1 cellular context compared by ENCODE assay signal in genomic region chr7:26850193-26850651, GRCh38.
A peak's percentile ranks its signal among the peaks of the same experiment; 100 is the strongest.
TF ChIP-seq lines count a peak whose summit lies in the region.

No MANE protein-coding gene starts in this region.

TF ChIP-seq in K562, 482 proteins besides CTCF, POLR2A, EP300 and RAD21 (continued from another document and continues in another):
- TF ChIP-seq ZBTB2 (IDR thresholded peaks at IDR 0.05) = no peak; the same call in 1 of the 2 replicates
- no peak for TF ChIP-seq CTBP1 (IDR thresholded peaks at IDR 0.05; ENCODE audit: borderline replicate concordance)
- TF ChIP-seq KLF13 (tag; IDR thresholded peaks at IDR 0.05; ENCODE audit: borderline replicate concordance, low read depth) = no peak
- TF ChIP-seq ZBTB11 (CRISPR knock-in tag; IDR thresholded peaks at IDR 0.05) = no peak
- TF ChIP-seq TCF15 (CRISPR knock-in tag; IDR thresholded peaks at IDR 0.05) = no peak
- TF ChIP-seq NFXL1 (CRISPR knock-in tag; IDR thresholded peaks at IDR 0.05) = no peak
- no peak for TF ChIP-seq DIDO1 (tag; IDR thresholded peaks at IDR 0.05; ENCODE audit: low read depth)
- TF ChIP-seq NCOA2 (IDR thresholded peaks at IDR 0.05; ENCODE audit: partially characterized antibody in 2 of 2) = peak in 1 of 2 experiments; percentile 26
- TF ChIP-seq JUNB (CRISPR knock-in tag; conservative IDR thresholded peaks at IDR 0.05) = peak; percentile 70; the same call in 1 of the 2 replicates
- no peak for TF ChIP-seq CBX5 (IDR thresholded peaks at IDR 0.05; ENCODE audit: borderline replicate concordance, low read depth)
- no peak for TF ChIP-seq ZNF75A (CRISPR knock-in tag; IDR thresholded peaks at IDR 0.05)
- TF ChIP-seq ZSCAN29 (IDR thresholded peaks at IDR 0.05) = no peak
- TF ChIP-seq, protein P1, sequence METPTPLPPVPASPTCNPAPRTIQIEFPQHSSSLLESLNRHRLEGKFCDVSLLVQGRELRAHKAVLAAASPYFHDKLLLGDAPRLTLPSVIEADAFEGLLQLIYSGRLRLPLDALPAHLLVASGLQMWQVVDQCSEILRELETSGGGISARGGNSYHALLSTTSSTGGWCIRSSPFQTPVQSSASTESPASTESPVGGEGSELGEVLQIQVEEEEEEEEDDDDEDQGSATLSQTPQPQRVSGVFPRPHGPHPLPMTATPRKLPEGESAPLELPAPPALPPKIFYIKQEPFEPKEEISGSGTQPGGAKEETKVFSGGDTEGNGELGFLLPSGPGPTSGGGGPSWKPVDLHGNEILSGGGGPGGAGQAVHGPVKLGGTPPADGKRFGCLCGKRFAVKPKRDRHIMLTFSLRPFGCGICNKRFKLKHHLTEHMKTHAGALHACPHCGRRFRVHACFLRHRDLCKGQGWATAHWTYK (CRISPR knock-in tag; IDR thresholded peaks at IDR 0.05) = no peak
- peak; percentile 54 for TF ChIP-seq MEIS2 (IDR thresholded peaks at IDR 0.05; ENCODE audit: partially characterized antibody)
- no peak for TF ChIP-seq LCOR (CRISPR knock-in tag; IDR thresholded peaks at IDR 0.05)
- TF ChIP-seq TBP (optimal IDR thresholded peaks at IDR 0.05; ENCODE audit: low read depth, low read length) = no peak
- no peak for TF ChIP-seq U2AF1 (optimal IDR thresholded peaks at IDR 0.05; ENCODE audit: low read depth, low read length)
- no peak for TF ChIP-seq CCAR2 (IDR thresholded peaks at IDR 0.05; ENCODE audit: low read depth, low read length)
- no peak for TF ChIP-seq ARID3B (CRISPR knock-in tag; IDR thresholded peaks at IDR 0.05; ENCODE audit: borderline replicate concordance)
- TF ChIP-seq ZNF232 (CRISPR knock-in tag; IDR thresholded peaks at IDR 0.05) = no peak
- TF ChIP-seq ZNF407 (IDR thresholded peaks at IDR 0.05; ENCODE audit: low read depth) = no peak
- TF ChIP-seq, protein P2, sequence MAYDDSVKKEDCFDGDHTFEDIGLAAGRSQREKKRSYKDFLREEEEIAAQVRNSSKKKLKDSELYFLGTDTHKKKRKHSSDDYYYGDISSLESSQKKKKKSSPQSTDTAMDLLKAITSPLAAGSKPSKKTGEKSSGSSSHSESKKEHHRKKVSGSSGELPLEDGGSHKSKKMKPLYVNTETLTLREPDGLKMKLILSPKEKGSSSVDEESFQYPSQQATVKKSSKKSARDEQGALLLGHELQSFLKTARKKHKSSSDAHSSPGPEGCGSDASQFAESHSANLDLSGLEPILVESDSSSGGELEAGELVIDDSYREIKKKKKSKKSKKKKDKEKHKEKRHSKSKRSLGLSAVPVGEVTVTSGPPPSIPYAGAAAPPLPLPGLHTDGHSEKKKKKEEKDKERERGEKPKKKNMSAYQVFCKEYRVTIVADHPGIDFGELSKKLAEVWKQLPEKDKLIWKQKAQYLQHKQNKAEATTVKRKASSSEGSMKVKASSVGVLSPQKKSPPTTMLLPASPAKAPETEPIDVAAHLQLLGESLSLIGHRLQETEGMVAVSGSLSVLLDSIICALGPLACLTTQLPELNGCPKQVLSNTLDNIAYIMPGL (CRISPR knock-in tag; IDR thresholded peaks at IDR 0.05) = no peak
- TF ChIP-seq DMBX1 (CRISPR knock-in tag; IDR thresholded peaks at IDR 0.05; ENCODE audit: borderline replicate concordance) = peak; percentile 57; the same call in 1 of the 2 replicates
- no peak for TF ChIP-seq ZNF347 (CRISPR knock-in tag; IDR thresholded peaks at IDR 0.05; ENCODE audit: low read depth)
- TF ChIP-seq, protein P3, sequence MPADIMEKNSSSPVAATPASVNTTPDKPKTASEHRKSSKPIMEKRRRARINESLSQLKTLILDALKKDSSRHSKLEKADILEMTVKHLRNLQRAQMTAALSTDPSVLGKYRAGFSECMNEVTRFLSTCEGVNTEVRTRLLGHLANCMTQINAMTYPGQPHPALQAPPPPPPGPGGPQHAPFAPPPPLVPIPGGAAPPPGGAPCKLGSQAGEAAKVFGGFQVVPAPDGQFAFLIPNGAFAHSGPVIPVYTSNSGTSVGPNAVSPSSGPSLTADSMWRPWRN (IDR thresholded peaks at IDR 0.05; ENCODE audit: low read depth) = no peak
- TF ChIP-seq ILK (tag; IDR thresholded peaks at IDR 0.05; ENCODE audit: borderline replicate concordance, low read depth) = no peak
- no peak for TF ChIP-seq HMGN3 (IDR thresholded peaks at IDR 0.05; ENCODE audit: borderline replicate concordance, extremely low read depth, insufficient read length, low read depth, low read length)
- no peak for TF ChIP-seq KDM4B (IDR thresholded peaks at IDR 0.05; ENCODE audit: borderline replicate concordance in 2 of 2, low read depth in 1 of 2)
- no peak for TF ChIP-seq PRPF4 (IDR thresholded peaks at IDR 0.05; ENCODE audit: insufficient read depth, low read depth, low read length, poor library complexity, severe bottlenecking)
- TF ChIP-seq EHMT2 (IDR thresholded peaks at IDR 0.05) = peak; percentile 84; the same call in 1 of the 2 replicates
- no peak for TF ChIP-seq FOXJ3 (CRISPR knock-in tag; IDR thresholded peaks at IDR 0.05)
- TF ChIP-seq RNF2 (IDR thresholded peaks at IDR 0.05) = no peak
- TF ChIP-seq RB1 (IDR thresholded peaks at IDR 0.05; ENCODE audit: low read depth) = no peak
- 0 out of 2 replicates have a peak, but pooled peaks have one; percentile 18 for TF ChIP-seq CBFA2T3 (IDR thresholded peaks at IDR 0.05)
- TF ChIP-seq WHSC1 (IDR thresholded peaks at IDR 0.05; ENCODE audit: low read length) = no peak
- no peak for TF ChIP-seq MCM7 (IDR thresholded peaks at IDR 0.05)
- TF ChIP-seq ZNF408 (CRISPR knock-in tag; IDR thresholded peaks at IDR 0.05; ENCODE audit: low read depth) = no peak
- TF ChIP-seq ZNF253 (CRISPR knock-in tag; conservative IDR thresholded peaks at IDR 0.05) = no peak
- no peak for TF ChIP-seq SREBF2 (CRISPR knock-in tag; IDR thresholded peaks at IDR 0.05)
- no peak for TF ChIP-seq POLR3G (IDR thresholded peaks at IDR 0.05; ENCODE audit: extremely low read depth, insufficient read length, insufficient replicate concordance)
- TF ChIP-seq ARHGAP35 (IDR thresholded peaks at IDR 0.05; ENCODE audit: partially characterized antibody) = no peak
- TF ChIP-seq ZNF311 (CRISPR knock-in tag; IDR thresholded peaks at IDR 0.05) = no peak
- TF ChIP-seq KDM2B (CRISPR knock-in tag; IDR thresholded peaks at IDR 0.05) = no peak
- TF ChIP-seq CBX8 (IDR thresholded peaks at IDR 0.05; ENCODE audit: borderline replicate concordance, extremely low read depth, low read depth, low read length, poor library complexity, severe bottlenecking) = no peak
- TF ChIP-seq RFX7 (CRISPR knock-in tag; IDR thresholded peaks at IDR 0.05) = no peak
- TF ChIP-seq, protein P4, sequence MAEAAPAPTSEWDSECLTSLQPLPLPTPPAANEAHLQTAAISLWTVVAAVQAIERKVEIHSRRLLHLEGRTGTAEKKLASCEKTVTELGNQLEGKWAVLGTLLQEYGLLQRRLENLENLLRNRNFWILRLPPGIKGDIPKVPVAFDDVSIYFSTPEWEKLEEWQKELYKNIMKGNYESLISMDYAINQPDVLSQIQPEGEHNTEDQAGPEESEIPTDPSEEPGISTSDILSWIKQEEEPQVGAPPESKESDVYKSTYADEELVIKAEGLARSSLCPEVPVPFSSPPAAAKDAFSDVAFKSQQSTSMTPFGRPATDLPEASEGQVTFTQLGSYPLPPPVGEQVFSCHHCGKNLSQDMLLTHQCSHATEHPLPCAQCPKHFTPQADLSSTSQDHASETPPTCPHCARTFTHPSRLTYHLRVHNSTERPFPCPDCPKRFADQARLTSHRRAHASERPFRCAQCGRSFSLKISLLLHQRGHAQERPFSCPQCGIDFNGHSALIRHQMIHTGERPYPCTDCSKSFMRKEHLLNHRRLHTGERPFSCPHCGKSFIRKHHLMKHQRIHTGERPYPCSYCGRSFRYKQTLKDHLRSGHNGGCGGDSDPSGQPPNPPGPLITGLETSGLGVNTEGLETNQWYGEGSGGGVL (CRISPR knock-in tag; IDR thresholded peaks at IDR 0.05) = no peak
